In the genomic region with DNA sequence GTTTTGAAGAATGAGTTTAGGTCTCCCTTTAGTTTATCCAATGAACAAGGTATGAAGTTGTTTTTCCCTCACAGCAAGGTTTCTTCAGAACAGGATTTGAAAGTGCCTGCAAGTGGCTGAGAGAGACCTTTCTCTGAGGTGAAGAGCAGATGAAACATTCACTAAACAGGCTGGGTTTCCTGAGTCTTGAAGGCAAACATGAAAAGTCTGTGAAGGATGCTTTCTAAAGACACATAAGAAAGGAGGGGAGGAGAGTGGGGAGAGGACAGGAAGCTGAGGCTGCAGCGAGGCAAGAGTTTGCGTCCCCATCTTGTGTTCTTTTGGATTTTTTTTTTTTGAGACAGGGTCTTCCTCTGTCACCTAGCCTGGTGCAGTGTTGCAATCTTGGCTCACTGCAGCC, we compare ENCODE assay signal across 17 cellular contexts.
DNase-seq lines count a peak whose midpoint lies in the region; ATAC-seq and TF ChIP-seq lines count a peak whose summit lies in the region.
"Had no signal": no experiment of that assay in that cellular context is flagged by ENCODE, and none has a peak within 500 bp of the region (broad histone marks: within the 10 kb centered on the region; RNA-seq: fewer than 3 reads in every experiment).

No MANE protein-coding gene starts in this region.

- no peaks in the 10 kb centered on the region for H3K27me3 ChIP-seq in smooth muscle cell (ENCODE audit: low read depth)

- H3K9me3 ChIP-seq in smooth muscle cell (replicated peaks; ENCODE audit: low read depth), result no peaks in the 10 kb centered on the region
- H3K9me3 ChIP-seq: HAP-1 had no signal

- peaks cover 6% of the 10 kb centered on the region for H3K27me3 Mint-ChIP-seq in activated naive CD4-positive, alpha-beta T cell treated with anti-CD3 and anti-CD28 coated beads, Interleukin-2, amount 10 ng/mL, durations not matched to agents 7 days and 5 days
- H3K27me3 Mint-ChIP-seq in glutamatergic neuron (ENCODE audit: unreplicated experiment), result peaks cover 3% of the 10 kb centered on the region

- H4K20me1 ChIP-seq in smooth muscle cell (ENCODE audit: low read depth), result no peaks in the 10 kb centered on the region

- H3K4me3 ChIP-seq in Jurkat, Clone E6-1 (ENCODE audit: low read length), result no peak overlapping the region
- H3K4me3 ChIP-seq in smooth muscle cell, result no peak overlapping the region
- H3K4me3 ChIP-seq: GM12878, HAP-1 had no signal

- H3K79me2 ChIP-seq in smooth muscle cell (ENCODE audit: low read depth), result no peaks in the 10 kb centered on the region

- CTCF ChIA-PET in activated naive CD4-positive, alpha-beta T cell treated with anti-CD3 and anti-CD28 coated beads, Interleukin-2, amount 10 ng/mL, durations not matched to agents 7 days and 5 days (lab: Charles Lee), result interaction anchor here (1.6 kb wide), 1 partner anchor 28 kb away, joined by 4 read pairs; no protein-coding TSS in a partner anchor

- ATAC-seq in activated naive CD4-positive, alpha-beta T cell treated with anti-CD3 and anti-CD28 coated beads, Interleukin-2, amount 50 U/mL, for 72 hours, result peak; percentile 57 to 63
- ATAC-seq: GM12878, HepG2, Right ventricle myocardium inferior had no signal

- peak; percentile 39 for DNase-seq in activated naive CD4-positive, alpha-beta T cell treated with anti-CD3 and anti-CD28 coated beads, Interleukin-2, amount 10 ng/mL, durations not matched to agents 7 days and 5 days
- no peak for DNase-seq in activated naive CD4-positive, alpha-beta T cell treated with Interleukin-2 at 50 U/mL for 16 hours
- DNase-seq in Jurkat, Clone E6-1 (ENCODE audit: low read depth, low spot score), result peak; percentile 57
- no peak for DNase-seq in activated naive CD4-positive, alpha-beta T cell treated with anti-CD3 and anti-CD28 coated beads, Interleukin-2, amount 50 U/mL, for 72 hours (ENCODE audit: low spot score in 2 of 2)
- DNase-seq in glutamatergic neuron, result no peak
- DNase-seq in smooth muscle cell (lab: John Stamatoyannopoulos, UW; ENCODE audit: unreplicated experiment), result no peak
- no peak for DNase-seq in NCI-H510A treated with DMSO at 0.1 percent for 48 hours (lab: John Stamatoyannopoulos, UW)
- DNase-seq: EL, KG1, MV-4-11, NCI-H1694 treated with DMSO at 0.1 percent for 48 hours, NCI-H774 had no signal

- no peaks in the 10 kb centered on the region for H3K9me3 Mint-ChIP-seq in activated naive CD4-positive, alpha-beta T cell treated with anti-CD3 and anti-CD28 coated beads, Interleukin-2, amount 10 ng/mL, durations not matched to agents 7 days and 5 days
- H3K9me3 Mint-ChIP-seq in activated naive CD4-positive, alpha-beta T cell treated with anti-CD3 and anti-CD28 coated beads, Interleukin-2, amount 50 U/mL, for 72 hours, result peaks cover 0 to 7% of the 10 kb centered on the region in 2 donors
- H3K9me3 Mint-ChIP-seq in glutamatergic neuron (ENCODE audit: unreplicated experiment), result peaks cover 4% of the 10 kb centered on the region

- no peaks in the 10 kb centered on the region for H3K36me3 ChIP-seq in smooth muscle cell (ENCODE audit: low read depth)
- H3K36me3 ChIP-seq: HAP-1 had no signal

- peak overlapping the region; percentile 87 for H3K27ac Mint-ChIP-seq in activated naive CD4-positive, alpha-beta T cell treated with anti-CD3 and anti-CD28 coated beads, Interleukin-2, amount 10 ng/mL, durations not matched to agents 7 days and 5 days
- peak overlapping the region; percentile 53 to 77 for H3K27ac Mint-ChIP-seq in activated naive CD4-positive, alpha-beta T cell treated with anti-CD3 and anti-CD28 coated beads, Interleukin-2, amount 50 U/mL, for 72 hours
- H3K27ac Mint-ChIP-seq in glutamatergic neuron (ENCODE audit: unreplicated experiment), result no peak overlapping the region
- H3K27ac Mint-ChIP-seq: CD14-positive monocyte had no signal

- no peak overlapping the region for H3K27ac ChIP-seq in smooth muscle cell (ENCODE audit: low read depth)

- peaks cover 15% of the 10 kb centered on the region for H3K4me1 Mint-ChIP-seq in activated naive CD4-positive, alpha-beta T cell treated with anti-CD3 and anti-CD28 coated beads, Interleukin-2, amount 10 ng/mL, durations not matched to agents 7 days and 5 days
- H3K4me1 Mint-ChIP-seq in glutamatergic neuron (ENCODE audit: low read depth, unreplicated experiment), result peaks cover 5% of the 10 kb centered on the region
- H3K4me1 Mint-ChIP-seq: CD14-positive monocyte had no signal

- no peak overlapping the region for H3K9ac ChIP-seq in smooth muscle cell (ENCODE audit: low read depth)

- no peak overlapping the region for H2AFZ ChIP-seq in smooth muscle cell (ENCODE audit: low read depth)

- TF ChIP-seq CTCF in glutamatergic neuron (IDR thresholded peaks at IDR 0.05; ENCODE audit: partially characterized antibody, unreplicated experiment), result no peak
- TF ChIP-seq CTCF in smooth muscle cell (IDR thresholded peaks at IDR 0.05; ENCODE audit: borderline replicate concordance, insufficient read depth, poor library complexity, severe bottlenecking), result no peak

- no peaks in the 10 kb centered on the region for H3K36me3 Mint-ChIP-seq in activated naive CD4-positive, alpha-beta T cell treated with anti-CD3 and anti-CD28 coated beads, Interleukin-2, amount 10 ng/mL, durations not matched to agents 7 days and 5 days
- H3K36me3 Mint-ChIP-seq in activated naive CD4-positive, alpha-beta T cell treated with anti-CD3 and anti-CD28 coated beads, Interleukin-2, amount 50 U/mL, for 72 hours, result no peaks in the 10 kb centered on the region
- peaks cover 6% of the 10 kb centered on the region for H3K36me3 Mint-ChIP-seq in glutamatergic neuron (ENCODE audit: unreplicated experiment)
- H3K36me3 Mint-ChIP-seq: CD14-positive monocyte had no signal

- peak overlapping the region; percentile 37 for H3K4me3 Mint-ChIP-seq in activated naive CD4-positive, alpha-beta T cell treated with anti-CD3 and anti-CD28 coated beads, Interleukin-2, amount 10 ng/mL, durations not matched to agents 7 days and 5 days
- no peak overlapping the region for H3K4me3 Mint-ChIP-seq in glutamatergic neuron (ENCODE audit: unreplicated experiment)
- H3K4me3 Mint-ChIP-seq: CD14-positive monocyte had no signal

- H3K4me2 ChIP-seq in smooth muscle cell, result no peak overlapping the region

- no peaks in the 10 kb centered on the region for H3K4me1 ChIP-seq in smooth muscle cell (ENCODE audit: low read depth)
- H3K4me1 ChIP-seq: HAP-1 had no signal

- WGBS in smooth muscle cell (ENCODE audit: low lambda C conversion rate), result 80% methylated on average over 2 of the region's 2 CpGs

- no peaks in the 10 kb centered on the region for H3F3A ChIP-seq in smooth muscle cell (ENCODE audit: low read depth)

Comparison
In these comparisons a context has a peak if more than half of its experiments do, and no peak if none do; other contexts are left out.
1. DNase-seq: peak in activated naive CD4-positive, alpha-beta T cell treated with anti-CD3 and anti-CD28 coated beads, Interleukin-2, amount 10 ng/mL, durations not matched to agents 7 days and 5 days (single experiment) and Jurkat, Clone E6-1 (single experiment); none in activated naive CD4-positive, alpha-beta T cell treated with Interleukin-2 at 50 U/mL for 16 hours (single experiment), activated naive CD4-positive, alpha-beta T cell treated with anti-CD3 and anti-CD28 coated beads, Interleukin-2, amount 50 U/mL, for 72 hours (0 of 2), glutamatergic neuron (single experiment), smooth muscle cell (single experiment) and NCI-H510A treated with DMSO at 0.1 percent for 48 hours (single experiment).